ENCODE assay signal across 2 cellular contexts in genomic region chr15:72168833-72169232, GRCh38.
TF ChIP-seq lines count a peak whose summit lies in the region.

No MANE protein-coding gene starts in this region.

TF ChIP-seq in K562, 482 proteins besides CTCF, POLR2A, EP300 and RAD21:
- TF ChIP-seq GABPB1 (CRISPR knock-in tag; IDR thresholded peaks at IDR 0.05), result no peak
- peak; percentile 41; the same call in 1 of the 2 replicates for TF ChIP-seq NFIC (IDR thresholded peaks at IDR 0.05)

TF ChIP-seq in SK-N-SH treated with all-trans-retinoic acid at 6 μM for 48 hours, 23 proteins besides CTCF, POLR2A, EP300 and RAD21:
- TF ChIP-seq TCF4 (CRISPR knock-in tag; IDR thresholded peaks at IDR 0.05; ENCODE audit: borderline replicate concordance) (no peak), RARB (CRISPR knock-in tag; IDR thresholded peaks at IDR 0.05) (no peak), SNAI2 (CRISPR knock-in tag; IDR thresholded peaks at IDR 0.05) (no peak), TSHZ2 (CRISPR knock-in tag; IDR thresholded peaks at IDR 0.05) (no peak), ZFP30 (CRISPR knock-in tag; IDR thresholded peaks at IDR 0.05) (no peak), GLIS3 (CRISPR knock-in tag; IDR thresholded peaks at IDR 0.05) (no peak), CSDC2 (CRISPR knock-in tag; IDR thresholded peaks at IDR 0.05) (no peak), POU6F1 (CRISPR knock-in tag; IDR thresholded peaks at IDR 0.05; ENCODE audit: borderline replicate concordance, low read depth) (no peak), PATZ1 (CRISPR knock-in tag; IDR thresholded peaks at IDR 0.05; ENCODE audit: borderline replicate concordance) (no peak), ZNF70 (CRISPR knock-in tag; IDR thresholded peaks at IDR 0.05) (no peak), TOX (CRISPR knock-in tag; IDR thresholded peaks at IDR 0.05; ENCODE audit: borderline replicate concordance) (no peak)
